In genomic region chr18:75211721-75212625, GRCh38 we compare ENCODE assay signal across 8 cellular contexts. TPM values are rescaled to one million over a fixed set of nuclear protein-coding genes. Genes with fewer than 3 reads are reported as not detected.
DNase-seq lines count a peak whose midpoint lies in the region; ATAC-seq, FAIRE-seq and TF ChIP-seq lines count a peak whose summit lies in the region.

No MANE protein-coding gene starts in this region.

- H3K27ac ChIP-seq in endothelial cell of umbilical vein (ENCODE audit: insufficient read depth, low read depth, low read length) (no peak overlapping the region), muscle layer of duodenum (ENCODE audit: low read length) (peak overlapping the region; percentile 60)

- no peaks in the 10 kb centered on the region for H3K9me1 ChIP-seq in endothelial cell of umbilical vein (replicated peaks; ENCODE audit: control insufficient read depth, extremely low read depth, insufficient read depth, low read length)

- no peaks in the 10 kb centered on the region for H4K20me1 ChIP-seq in endothelial cell of umbilical vein (replicated peaks; ENCODE audit: control insufficient read depth, extremely low read depth, insufficient read depth, low read length)

- H3K4me3 Mint-ChIP-seq in activated B cell treated with CpG ODN at 0.5 μM for 24 hours, result peak overlapping the region; percentile 81

- H3K9me3 ChIP-seq in endothelial cell of umbilical vein (replicated peaks; ENCODE audit: control insufficient read depth, insufficient read depth, low read length), result no peaks in the 10 kb centered on the region
- H3K9me3 ChIP-seq in muscle layer of duodenum (ENCODE audit: control insufficient read depth in 1 of 2, low read length in 2 of 2), result no peaks in the 10 kb centered on the region

- H3K4me1 ChIP-seq in endothelial cell of umbilical vein (ENCODE audit: control insufficient read depth, extremely low read depth, insufficient read depth, low read length) (peaks cover 46% of the 10 kb centered on the region), muscle layer of duodenum (ENCODE audit: control insufficient read depth in 1 of 2, insufficient read depth in 2 of 2, low read length in 2 of 2) (peaks cover 23 to 28% of the 10 kb centered on the region in 2 donors)

- H3K9me3 Mint-ChIP-seq in activated B cell treated with CpG ODN at 0.5 μM for 24 hours, result no peaks in the 10 kb centered on the region

- FAIRE-seq in endothelial cell of umbilical vein (lab: Jason Lieb, UNC), result peak; percentile 33

- no peak overlapping the region for H3K27ac Mint-ChIP-seq in activated B cell treated with CpG ODN at 0.5 μM for 24 hours

- ATAC-seq in activated B cell treated with CpG ODN at 0.5 μM for 24 hours (ENCODE audit: low read depth), result no peak
- no peak for ATAC-seq in HG03108 (IDR thresholded peaks at IDR 0.05; ENCODE audit: unreplicated experiment)

- H3K4me2 ChIP-seq in endothelial cell of umbilical vein (ENCODE audit: insufficient read depth, low read length), result peak overlapping the region; percentile 47

- H3K4me3 ChIP-seq in endothelial cell of umbilical vein (replicated peaks in 1 of 3; ENCODE audit: insufficient read depth in 1 of 3, low read depth in 1 of 3, low read length in 3 of 3) (peak overlapping the region; percentile 57 to 88 (median 60)), muscle layer of duodenum (ENCODE audit: low read depth in 1 of 2, low read length in 2 of 2) (peak overlapping the region; percentile 65 to 85)

- no TSS peak for BruUV-seq in endothelial cell of umbilical vein (replicated peaks; lab: Mats Ljungman, UMichigan)

- peak overlapping the region; percentile 55 for H2AFZ ChIP-seq in endothelial cell of umbilical vein (ENCODE audit: low read depth, low read length)

- peaks cover 27% of the 10 kb centered on the region for H3K79me2 ChIP-seq in endothelial cell of umbilical vein (ENCODE audit: control insufficient read depth, insufficient read depth, low read length)

- intact Hi-C loops in activated B cell treated with CpG ODN at 0.5 μM for 24 hours (cut with micrococcal nuclease), result loop anchor here (5.0 to 10.0 kb wide), 2 partner anchors 557 to 1610 kb away; partner anchors contain the start of gene ZNF236
- intact Hi-C loops in endothelial cell of umbilical vein (cut with micrococcal nuclease), result loop anchor here (2.0 to 10.0 kb wide), 5 partner anchors 55 to 1283 kb away; partner anchors contain the start of gene ZNF516

- peak; percentile 47 for DNase-seq in COR-L47 (lab: John Stamatoyannopoulos, UW)
- DNase-seq in HT1080 (ENCODE audit: low read depth), result peak; percentile 15
- no peak for DNase-seq in activated B cell treated with CpG ODN at 0.5 μM for 24 hours
- DNase-seq in endothelial cell of umbilical vein (ENCODE audit: low read depth, low spot score), result peak; percentile 56
- peak; percentile 54 for DNase-seq in ureter (ENCODE audit: low spot score)
- DNase-seq in effector CD8-positive, alpha-beta T cell (lab: John Stamatoyannopoulos, UW), result no peak

- dilution Hi-C loops in endothelial cell of umbilical vein (cut with MboI; ENCODE audit: extremely low pct_ligation_motif_present, low sequenced_read_pairs), result no loop called here

- TF ChIP-seq CTCF in activated B cell treated with CpG ODN at 0.5 μM for 24 hours (IDR thresholded peaks at IDR 0.05) (no peak), endothelial cell of umbilical vein (IDR thresholded peaks at IDR 0.05; ENCODE audit: extremely low read depth in 1 of 2, insufficient read depth in 1 of 2, low read depth in 1 of 2, low read length in 2 of 2) (no peak)

- peaks cover 13% of the 10 kb centered on the region for H3K36me3 Mint-ChIP-seq in activated B cell treated with CpG ODN at 0.5 μM for 24 hours (ENCODE audit: low read depth)

- POLR2A ChIA-PET in activated B cell treated with CpG ODN at 0.5 μM for 24 hours (lab: Charles Lee) (interaction anchor here (0.6 to 0.7 kb wide), 2 partner anchors 58 to 142 kb away, joined by 4 read pairs; no protein-coding TSS in a partner anchor), endothelial cell of umbilical vein (lab: Charles Lee) (no interaction called here)

- H3K9ac ChIP-seq in endothelial cell of umbilical vein (replicated peaks; ENCODE audit: extremely low read depth, insufficient read depth, low read length), result peak overlapping the region; percentile 48

- no peaks in the 10 kb centered on the region for H3K27me3 ChIP-seq in endothelial cell of umbilical vein (ENCODE audit: control insufficient read depth in 2 of 2, insufficient read depth in 2 of 2, low read length in 2 of 2)
- H3K27me3 ChIP-seq in muscle layer of duodenum (ENCODE audit: low read depth, low read length), result no peaks in the 10 kb centered on the region

- H3K27me3 Mint-ChIP-seq in activated B cell treated with CpG ODN at 0.5 μM for 24 hours, result no peaks in the 10 kb centered on the region

- no peak for TF ChIP-seq POLR2A in endothelial cell of umbilical vein (IDR thresholded peaks at IDR 0.05; ENCODE audit: low read depth, low read length)

- H3K36me3 ChIP-seq in endothelial cell of umbilical vein (ENCODE audit: control insufficient read depth in 2 of 2, extremely low read depth in 1 of 2, insufficient read depth in 2 of 2, low read length in 2 of 2) (no peaks in the 10 kb centered on the region), muscle layer of duodenum (ENCODE audit: control insufficient read depth in 1 of 2, insufficient read depth in 2 of 2, low read length in 2 of 2) (no peaks in the 10 kb centered on the region)

- H3K4me1 Mint-ChIP-seq in activated B cell treated with CpG ODN at 0.5 μM for 24 hours, result peaks cover 52% of the 10 kb centered on the region

- CTCF ChIA-PET in activated B cell treated with CpG ODN at 0.5 μM for 24 hours (lab: Charles Lee), result no interaction called here
- CTCF ChIA-PET in endothelial cell of umbilical vein (lab: Charles Lee), result interaction anchor here (1.0 to 2.7 kb wide), 3 partner anchors 18 to 268 kb away, joined by 4 to 10 read pairs (median 4); no protein-coding TSS in a partner anchor

TF ChIP-seq in endothelial cell of umbilical vein, 7 proteins besides CTCF, POLR2A, EP300 and RAD21:
- TF ChIP-seq JUN (IDR thresholded peaks at IDR 0.05; ENCODE audit: borderline replicate concordance, insufficient read depth, insufficient read length, low read depth) (no peak), FOS (IDR thresholded peaks at IDR 0.05; ENCODE audit: borderline replicate concordance, insufficient read depth, low read length) (no peak), GATA2 (IDR thresholded peaks at IDR 0.05; ENCODE audit: insufficient read depth, insufficient read length, low read depth, low read length) (peak; percentile 23), POLR2AphosphoS5 (IDR thresholded peaks at IDR 0.05; ENCODE audit: insufficient read depth, low read depth, low read length) (no peak), EZH2 (IDR thresholded peaks at IDR 0.05; ENCODE audit: borderline replicate concordance, low read depth, low read length, severe bottlenecking) (no peak), MYC (IDR thresholded peaks at IDR 0.05; ENCODE audit: low read depth, low read length) (no peak), MAX (IDR thresholded peaks at IDR 0.05; ENCODE audit: insufficient read depth, insufficient read length) (no peak)

RNA-seq across cellular contexts. Expression of gene TSHZ1, which starts 1.4 kb away (rescaled TPM):
- total RNA-seq in HT1080 (2014; rRNA removed; shearing (Covaris generic)), result 9.4 and 11.8 TPM in 2 replicates
- polyA plus RNA-seq in HT1080 (2015; cell fraction: cytosol; rRNA removed), result 8.7 and 10.3 TPM in 2 replicates
- 5.9 and 8.1 TPM in 2 replicates for polyA plus RNA-seq in HT1080 (2015; cell fraction: nucleus; rRNA removed)
- total RNA-seq in activated B cell treated with CpG ODN at 0.5 μM for 24 hours (7.9 and 8.6 TPM in 2 replicates), endothelial cell of umbilical vein (10.2 and 11.4 TPM in 2 replicates), ureter (21.1 TPM)
- 3.7 and 4.2 TPM in 2 replicates for polyA plus RNA-seq in endothelial cell of umbilical vein
- 4.4 and 4.6 TPM in 2 replicates for polyA plus RNA-seq in endothelial cell of umbilical vein (2011; cell fraction: cytosol; rRNA removed)
- polyA plus RNA-seq in endothelial cell of umbilical vein (2011; cell fraction: nucleus; rRNA removed), result 5.1 TPM in 2 replicates
- polyA plus RNA-seq in endothelial cell of umbilical vein (2012), result 6.3 and 7.3 TPM in 2 replicates
- 5.9 and 6.0 TPM in 2 replicates for polyA minus RNA-seq in endothelial cell of umbilical vein
- 6.5 TPM for polyA minus RNA-seq in endothelial cell of umbilical vein (2011; cell fraction: cytosol; rRNA and poly(A)+ RNA removed)
- polyA minus RNA-seq in endothelial cell of umbilical vein (2011; cell fraction: nucleus; rRNA and poly(A)+ RNA removed), result 4.7 and 6.0 TPM in 2 replicates

RNA-seq across cellular contexts. Expression of gene PTGR3, which starts 3.0 kb away (rescaled TPM):
- 20.3 and 24.0 TPM in 2 replicates for total RNA-seq in HT1080 (2014; rRNA removed; shearing (Covaris generic))
- 35.6 and 43.9 TPM in 2 replicates for polyA plus RNA-seq in HT1080 (2015; cell fraction: cytosol; rRNA removed)
- polyA plus RNA-seq in HT1080 (2015; cell fraction: nucleus; rRNA removed), result 29.7 and 33.4 TPM in 2 replicates
- 19.0 and 19.3 TPM in 2 replicates for total RNA-seq in activated B cell treated with CpG ODN at 0.5 μM for 24 hours
- 18.3 and 21.9 TPM in 2 replicates for total RNA-seq in endothelial cell of umbilical vein
- polyA plus RNA-seq in endothelial cell of umbilical vein, result 10.0 and 13.9 TPM in 2 replicates
- polyA plus RNA-seq in endothelial cell of umbilical vein (2011; cell fraction: cytosol; rRNA removed), result 13.9 and 14.1 TPM in 2 replicates
- polyA plus RNA-seq in endothelial cell of umbilical vein (2011; cell fraction: nucleus; rRNA removed), result 37.1 and 46.1 TPM in 2 replicates
- 15.8 and 20.0 TPM in 2 replicates for polyA plus RNA-seq in endothelial cell of umbilical vein (2012)
- polyA minus RNA-seq in endothelial cell of umbilical vein, result 27.0 and 27.8 TPM in 2 replicates
- polyA minus RNA-seq in endothelial cell of umbilical vein (2011; cell fraction: cytosol; rRNA and poly(A)+ RNA removed), result 19.0 TPM
- polyA minus RNA-seq in endothelial cell of umbilical vein (2011; cell fraction: nucleus; rRNA and poly(A)+ RNA removed), result 16.1 and 17.8 TPM in 2 replicates
- total RNA-seq in ureter, result 31.5 TPM

Comparison
In these comparisons a context has a peak if more than half of its experiments do, and no peak if none do; other contexts are left out.
1. DNase-seq: peak in COR-L47 (single experiment), HT1080 (single experiment), endothelial cell of umbilical vein (single experiment) and ureter (single experiment); none in activated B cell treated with CpG ODN at 0.5 μM for 24 hours (single experiment) and effector CD8-positive, alpha-beta T cell (single experiment).